Comparison of ENCODE assay signal across 1 cellular context in genomic region chr15:48190932-48191573, GRCh38.
TF ChIP-seq lines count a peak whose summit lies in the region.

No MANE protein-coding gene starts in this region.

TF ChIP-seq in HepG2, 621 proteins besides CTCF, POLR2A, EP300 and RAD21 (continued from another document):
- TF ChIP-seq ISL2 (CRISPR knock-in tag; IDR thresholded peaks at IDR 0.05), result 0 out of 2 replicates have a peak, but pooled peaks have one; percentile 22
- TF ChIP-seq ZNF142 (CRISPR knock-in tag; IDR thresholded peaks at IDR 0.05), result peak; percentile 51; the same call in 1 of the 2 replicates
- TF ChIP-seq ZNF781 (CRISPR knock-in tag; IDR thresholded peaks at IDR 0.05; ENCODE audit: borderline replicate concordance, not compliant biosample characterization), result peak; percentile 69
- no peak for TF ChIP-seq ZBTB40 (IDR thresholded peaks at IDR 0.05)
- TF ChIP-seq ZBTB40 (CRISPR knock-in tag; IDR thresholded peaks at IDR 0.05), result peak; percentile 24; the same call in 1 of the 2 replicates
- 0 out of 2 replicates have a peak, but pooled peaks have one; percentile 48 for TF ChIP-seq BORCS8-MEF2B (CRISPR knock-in tag; IDR thresholded peaks at IDR 0.05)
- TF ChIP-seq BCLAF1 (IDR thresholded peaks at IDR 0.05), result no peak
